ENCODE assay signal across 1 cellular context in genomic region chr14:22518073-22518472, GRCh38.
TF ChIP-seq lines count a peak whose summit lies in the region.

No MANE protein-coding gene starts in this region.

TF ChIP-seq in WTC11, 78 proteins besides CTCF, POLR2A, EP300 and RAD21 (continued from another document):
- TF ChIP-seq SMAD4 (CRISPR knock-in tag; IDR thresholded peaks at IDR 0.05) = no peak
